17 cellular contexts compared by ENCODE assay signal in genomic region chr4:83208776-83209365, GRCh38.
DNase-seq lines count a peak whose midpoint lies in the region; ATAC-seq and TF ChIP-seq lines count a peak whose summit lies in the region.
"Had no signal": no experiment of that assay in that cellular context is flagged by ENCODE, and none has a peak within 500 bp of the region (broad histone marks: within the 10 kb centered on the region; RNA-seq: fewer than 3 reads in every experiment).

No MANE protein-coding gene starts in this region.

- TF ChIP-seq CTCF in natural killer cell (IDR thresholded peaks at IDR 0.05) (no peak), body of pancreas (IDR thresholded peaks at IDR 0.05) (no peak), sigmoid colon (IDR thresholded peaks at IDR 0.05) (no peak), tibial artery (IDR thresholded peaks at IDR 0.05) (no peak)

- H3K9me3 ChIP-seq in adipocyte (ENCODE audit: control insufficient read depth, low read length) (no peaks in the 10 kb centered on the region), body of pancreas (no peaks in the 10 kb centered on the region), sigmoid colon (peaks cover 0 to 5% (median 0%) of the 10 kb centered on the region in 4 donors), tibial artery (no peaks in the 10 kb centered on the region)
- H3K9me3 ChIP-seq: ovary, thoracic aorta had no signal

- H3K36me3 ChIP-seq in adipocyte (ENCODE audit: control insufficient read depth, insufficient read depth, low read length, severe bottlenecking) (no peaks in the 10 kb centered on the region), body of pancreas (replicated peaks in 1 of 2; ENCODE audit: insufficient read depth in 1 of 2, low read depth in 2 of 2) (no peaks in the 10 kb centered on the region), sigmoid colon (no peaks in the 10 kb centered on the region), tibial artery (no peaks in the 10 kb centered on the region)
- H3K36me3 ChIP-seq: ovary, thoracic aorta had no signal

- H3K4me1 Mint-ChIP-seq in natural killer cell: peaks cover 62 to 65% of the 10 kb centered on the region in 2 donors
- H3K4me1 Mint-ChIP-seq in natural killer cell treated with Interleukin-12 subunit alpha and Interleukin-12 subunit beta and Interleukin-15 and Interleukin-18, amount 100 ng/mL, for 72 hours (ENCODE audit: low read depth in 2 of 2): peaks cover 44 to 48% of the 10 kb centered on the region in 2 donors

- H3K27me3 ChIP-seq in adipocyte (replicated peaks; ENCODE audit: control insufficient read depth, insufficient read depth, low read length) (peaks cover 7% of the 10 kb centered on the region), body of pancreas (no peaks in the 10 kb centered on the region), sigmoid colon (no peaks in the 10 kb centered on the region), tibial artery (no peaks in the 10 kb centered on the region)
- H3K27me3 ChIP-seq: ovary had no signal

- H3K9me3 Mint-ChIP-seq in natural killer cell: peaks cover 4% of the 10 kb centered on the region in 2 donors
- no peaks in the 10 kb centered on the region for H3K9me3 Mint-ChIP-seq in natural killer cell treated with Interleukin-12 subunit alpha and Interleukin-12 subunit beta and Interleukin-15 and Interleukin-18, amount 100 ng/mL, for 72 hours

- no peak for ATAC-seq in natural killer cell
- no peak for ATAC-seq in natural killer cell treated with Interleukin-12 subunit alpha and Interleukin-12 subunit beta and Interleukin-15 and Interleukin-18, amount 100 ng/mL, for 72 hours
- ATAC-seq in body of pancreas: no peak
- ATAC-seq: activated CD8-positive, alpha-beta T cell treated with anti-CD3 and anti-CD28 coated beads, Interleukin-2, amount 10 ng/mL, durations not matched to agents 7 days and 5 days had no signal

- no peak for TF ChIP-seq EP300 in sigmoid colon (IDR thresholded peaks at IDR 0.05)

- intact Hi-C loops in natural killer cell (cut with micrococcal nuclease) (no loop called here), body of pancreas (cut with DNase I) (no loop called here), sigmoid colon (cut with DNase I) (no loop called here), tibial artery (cut with DNase I; ENCODE audit: low total_unique reads) (no loop called here)

- 88 to 97% methylated on average over 2 of the region's 2 CpGs for WGBS in body of pancreas, 2 donors
- WGBS in sigmoid colon, 2 donors: 96 to 97% methylated on average over 2 of the region's 2 CpGs

- H3K4me1 ChIP-seq in adipocyte (ENCODE audit: control insufficient read depth, insufficient read depth, low read length): peaks cover 30% of the 10 kb centered on the region
- peaks cover 8% of the 10 kb centered on the region for H3K4me1 ChIP-seq in body of pancreas
- H3K4me1 ChIP-seq in sigmoid colon: peaks cover 0 to 5% (median 0%) of the 10 kb centered on the region in 4 donors
- peaks cover 0 to 10% (median 0%) of the 10 kb centered on the region in 4 donors for H3K4me1 ChIP-seq in tibial artery

- H3K9ac ChIP-seq in adipocyte (ENCODE audit: low read length): peak overlapping the region; percentile 47

- no peak overlapping the region for H3K27ac ChIP-seq in body of pancreas
- no peak overlapping the region for H3K27ac ChIP-seq in sigmoid colon
- no peak overlapping the region for H3K27ac ChIP-seq in tibial artery
- H3K27ac ChIP-seq: ovary, thoracic aorta had no signal

- TF ChIP-seq POLR2A in body of pancreas (IDR thresholded peaks at IDR 0.05) (no peak), sigmoid colon (IDR thresholded peaks at IDR 0.05) (no peak)

- DNase-seq in natural killer cell: no peak
- no peak for DNase-seq in natural killer cell treated with Interleukin-12 subunit alpha and Interleukin-12 subunit beta and Interleukin-15 and Interleukin-18, amount 100 ng/mL, for 72 hours (ENCODE audit: low spot score)
- peak; percentile 32 for DNase-seq in adipocyte (ENCODE audit: low read depth)
- DNase-seq in hepatic stellate cell (ENCODE audit: low spot score): peak; percentile 37
- DNase-seq in T-helper 2 cell: no peak
- no peak for DNase-seq in body of pancreas
- no peak for DNase-seq in sigmoid colon
- no peak for DNase-seq in tibial artery
- DNase-seq: activated CD8-positive, alpha-beta T cell treated with anti-CD3 and anti-CD28 coated beads, Interleukin-2, amount 10 ng/mL, durations not matched to agents 7 days and 5 days; DMS79; KBM-7; NCI-H1436 treated with DMSO at 0.1 percent for 48 hours; NCI-H524 treated with DMSO at 0.1 percent for 48 hours; ovary; stimulated activated CD4-positive, alpha-beta T cell treated with anti-CD3 and anti-CD28 coated beads, Interleukin-15, amount 100 ng/mL, for 24 hours; T1000 had no signal

- peak overlapping the region; percentile 56 to 59 for H3K27ac Mint-ChIP-seq in natural killer cell
- peak overlapping the region in 1 of 2 donors; percentile 32 for H3K27ac Mint-ChIP-seq in natural killer cell treated with Interleukin-12 subunit alpha and Interleukin-12 subunit beta and Interleukin-15 and Interleukin-18, amount 100 ng/mL, for 72 hours

- no peaks in the 10 kb centered on the region for H3K27me3 Mint-ChIP-seq in natural killer cell (ENCODE audit: low read depth in 2 of 2)
- H3K27me3 Mint-ChIP-seq in natural killer cell treated with Interleukin-12 subunit alpha and Interleukin-12 subunit beta and Interleukin-15 and Interleukin-18, amount 100 ng/mL, for 72 hours: no peaks in the 10 kb centered on the region

- H3K4me3 Mint-ChIP-seq in natural killer cell: peak overlapping the region; percentile 61
- no peak overlapping the region for H3K4me3 Mint-ChIP-seq in natural killer cell treated with Interleukin-12 subunit alpha and Interleukin-12 subunit beta and Interleukin-15 and Interleukin-18, amount 100 ng/mL, for 72 hours
- H3K4me3 Mint-ChIP-seq: activated CD8-positive, alpha-beta T cell treated with anti-CD3 and anti-CD28 coated beads, Interleukin-2, amount 10 ng/mL, durations not matched to agents 7 days and 5 days had no signal

- H3K36me3 Mint-ChIP-seq in natural killer cell: no peaks in the 10 kb centered on the region
- H3K36me3 Mint-ChIP-seq in natural killer cell treated with Interleukin-12 subunit alpha and Interleukin-12 subunit beta and Interleukin-15 and Interleukin-18, amount 100 ng/mL, for 72 hours: peaks cover 9% of the 10 kb centered on the region

- H3K4me3 ChIP-seq in adipocyte (ENCODE audit: low read length): no peak overlapping the region
- H3K4me3 ChIP-seq in body of pancreas: no peak overlapping the region
- H3K4me3 ChIP-seq in sigmoid colon: no peak overlapping the region
- no peak overlapping the region for H3K4me3 ChIP-seq in tibial artery
- H3K4me3 ChIP-seq: ovary, thoracic aorta had no signal

Comparison
In these comparisons a context has a peak if more than half of its experiments do, and no peak if none do; other contexts are left out.
1. DNase-seq: peak in adipocyte (single experiment) and hepatic stellate cell (single experiment); none in natural killer cell (single experiment), natural killer cell treated with Interleukin-12 subunit alpha and Interleukin-12 subunit beta and Interleukin-15 and Interleukin-18, amount 100 ng/mL, for 72 hours (single experiment), T-helper 2 cell (0 of 5), body of pancreas (0 of 4), sigmoid colon (single experiment) and tibial artery (0 of 2).